8 cellular contexts compared by ENCODE assay signal in the genomic region with DNA sequence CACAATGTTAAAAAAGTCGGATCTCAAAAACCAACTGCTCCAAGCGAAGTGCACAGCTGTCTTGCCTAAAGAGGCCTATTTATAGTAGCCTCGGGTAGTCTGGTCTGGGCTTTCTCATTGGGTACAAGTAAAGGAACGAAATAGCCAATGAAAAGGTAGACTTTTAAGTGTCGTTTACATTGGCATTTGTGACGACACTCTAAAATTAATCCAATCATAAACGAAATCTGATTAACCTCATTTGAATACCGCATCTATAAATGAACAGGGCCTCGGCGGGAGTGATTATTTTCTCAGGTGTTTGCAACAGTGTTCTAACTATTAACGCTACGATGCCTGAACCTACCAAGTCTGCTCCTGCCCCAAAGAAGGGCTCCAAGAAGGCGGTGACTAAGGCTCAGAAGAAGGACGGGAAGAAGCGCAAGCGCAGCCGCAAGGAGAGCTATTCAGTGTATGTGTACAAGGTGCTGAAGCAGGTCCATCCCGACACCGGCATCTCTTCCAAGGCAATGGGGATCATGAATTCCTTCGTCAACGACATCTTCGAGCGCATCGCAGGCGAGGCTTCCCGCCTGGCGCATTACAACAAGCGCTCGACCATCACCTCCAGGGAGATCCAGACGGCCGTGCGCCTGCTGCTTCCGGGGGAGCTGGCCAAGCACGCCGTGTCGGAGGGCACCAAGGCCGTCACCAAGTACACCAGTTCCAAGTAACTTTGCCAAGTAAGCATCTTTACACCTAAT.
A peak's percentile ranks its signal among the peaks of the same experiment; 100 is the strongest.
DNase-seq lines count a peak whose midpoint lies in the region; ATAC-seq and TF ChIP-seq lines count a peak whose summit lies in the region.

No MANE protein-coding gene starts in this region.

- peak overlapping the region; percentile 98 for H3K4me2 ChIP-seq in OCI-LY3 (ENCODE audit: low read length)

- no peaks in the 10 kb centered on the region for H3K9me3 ChIP-seq in OCI-LY3 (ENCODE audit: insufficient read depth, low read length)
- H3K9me3 ChIP-seq in mononuclear cell (ENCODE audit: low read depth, low read length) = no peaks in the 10 kb centered on the region

- peak; percentile 72 for DNase-seq in D341Med (ENCODE audit: low spot score)
- DNase-seq in HuH-7 (ENCODE audit: low spot score) = peak; percentile 75
- DNase-seq in activated T-cell treated with anti-CD3 and anti-CD28 coated beads for 48 hours (ENCODE audit: low read depth) = peak; percentile 69
- peak; percentile 95 for DNase-seq in epithelial cell of prostate (ENCODE audit: low read depth, low spot score)
- peak; percentile 62 to 72 for DNase-seq in stimulated activated CD8-positive, alpha-beta memory T cell treated with anti-CD3 and anti-CD28 coated beads, Interleukin-4, amount 100 ng/mL, for 1 hour (ENCODE audit: low read depth in 2 of 2, low spot score in 1 of 2)

- TF ChIP-seq CTCF in OCI-LY3 (IDR thresholded peaks at IDR 0.05; ENCODE audit: low read depth, low read length) = no peak

- H3K36me3 ChIP-seq in OCI-LY3 (replicated peaks; ENCODE audit: low read depth, low read length) = no peaks in the 10 kb centered on the region

- peak overlapping the region; percentile 99 for H3K27ac ChIP-seq in OCI-LY3 (ENCODE audit: low read length)
- H3K27ac ChIP-seq in epithelial cell of prostate = peak overlapping the region; percentile 86

- H3K4me3 ChIP-seq in OCI-LY3 (ENCODE audit: low read length) = peak overlapping the region; percentile 89
- H3K4me3 ChIP-seq in mononuclear cell (ENCODE audit: low read length) = peak overlapping the region; percentile 86

- H3K27me3 ChIP-seq in OCI-LY3 (ENCODE audit: low read depth, low read length) = no peaks in the 10 kb centered on the region
- H3K27me3 ChIP-seq in mononuclear cell (ENCODE audit: insufficient read depth, low read length) = no peaks in the 10 kb centered on the region

- H3K4me1 ChIP-seq in OCI-LY3 (ENCODE audit: low read length) (peaks cover 18% of the 10 kb centered on the region), mononuclear cell (ENCODE audit: insufficient read depth, low read length) (peaks cover 39% of the 10 kb centered on the region)

- ATAC-seq in GM21515 (IDR thresholded peaks at IDR 0.05; ENCODE audit: unreplicated experiment) = peak; percentile 52

- H3K9ac ChIP-seq in OCI-LY3 (ENCODE audit: low read length) = peak overlapping the region; percentile 95

- no peak overlapping the region for H2AFZ ChIP-seq in OCI-LY3 (ENCODE audit: low read depth, low read length)

- H3K79me2 ChIP-seq in OCI-LY3 (ENCODE audit: low read length) = peaks cover 4% of the 10 kb centered on the region; the same call in 1 of the 2 replicates

- no peaks in the 10 kb centered on the region for H4K20me1 ChIP-seq in OCI-LY3 (ENCODE audit: insufficient read depth, low read length)

Comparison
In these comparisons a context has a peak if more than half of its experiments do, and no peak if none do; other contexts are left out.
1. Peak in every context shown above with its lines: DNase-seq, ATAC-seq, H3K4me3 ChIP-seq and H3K27ac ChIP-seq.